Comparison of ENCODE assay signal across 2 cellular contexts in the genomic region with DNA sequence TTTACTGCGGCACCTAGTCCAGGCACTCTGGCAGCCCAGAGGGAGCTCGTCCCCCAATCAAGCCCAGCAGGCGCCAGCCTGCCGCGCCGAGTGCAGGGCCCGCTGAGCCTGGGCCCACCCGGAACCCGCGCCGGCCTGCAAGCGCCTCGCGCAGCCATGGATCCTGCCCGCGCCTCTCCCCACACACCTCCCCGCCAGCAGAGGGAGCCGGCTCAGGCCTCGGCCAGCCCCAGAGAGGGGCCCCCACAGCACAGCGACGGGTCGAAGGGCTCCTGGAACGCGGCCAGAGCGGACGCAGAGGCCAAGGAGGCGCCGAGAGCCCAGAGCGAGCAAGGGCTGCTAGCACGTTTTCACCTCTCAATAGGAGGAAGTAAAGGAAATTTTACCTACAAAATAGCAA.
TF ChIP-seq lines count a peak whose summit lies in the region.

No MANE protein-coding gene starts in this region.

TF ChIP-seq in GM23338, 12 proteins besides CTCF, POLR2A, EP300 and RAD21 (continued from another document):
- no peak for TF ChIP-seq ZNF331 (CRISPR knock-in tag; IDR thresholded peaks at IDR 0.05; ENCODE audit: low read depth)
TF ChIP-seq in GM23338: peak in this region for 0.

TF ChIP-seq in K562, 482 proteins besides CTCF, POLR2A, EP300 and RAD21 (continued from another document):
- TF ChIP-seq FOXO4 (CRISPR knock-in tag; IDR thresholded peaks at IDR 0.05) (no peak), TOE1 (IDR thresholded peaks at IDR 0.05; ENCODE audit: borderline replicate concordance) (no peak), TOE1 (CRISPR knock-in tag; IDR thresholded peaks at IDR 0.05; ENCODE audit: borderline replicate concordance, low read depth) (no peak), SREBF2 (CRISPR knock-in tag; IDR thresholded peaks at IDR 0.05) (no peak), SREBF1 (IDR thresholded peaks at IDR 0.05; ENCODE audit: borderline replicate concordance, low read depth, low read length) (no peak), NONO (IDR thresholded peaks at IDR 0.05; ENCODE audit: low read depth in 2 of 2, low read length in 1 of 2) (no peak), ZBTB33 (CRISPR knock-in tag; IDR thresholded peaks at IDR 0.05) (peak; percentile 62; the same call in 1 of the 2 replicates), SUPT5H (IDR thresholded peaks at IDR 0.05) (no peak), ZC3H4 (CRISPR knock-in tag; IDR thresholded peaks at IDR 0.05; ENCODE audit: borderline replicate concordance) (no peak)
- TF ChIP-seq, protein P1, sequence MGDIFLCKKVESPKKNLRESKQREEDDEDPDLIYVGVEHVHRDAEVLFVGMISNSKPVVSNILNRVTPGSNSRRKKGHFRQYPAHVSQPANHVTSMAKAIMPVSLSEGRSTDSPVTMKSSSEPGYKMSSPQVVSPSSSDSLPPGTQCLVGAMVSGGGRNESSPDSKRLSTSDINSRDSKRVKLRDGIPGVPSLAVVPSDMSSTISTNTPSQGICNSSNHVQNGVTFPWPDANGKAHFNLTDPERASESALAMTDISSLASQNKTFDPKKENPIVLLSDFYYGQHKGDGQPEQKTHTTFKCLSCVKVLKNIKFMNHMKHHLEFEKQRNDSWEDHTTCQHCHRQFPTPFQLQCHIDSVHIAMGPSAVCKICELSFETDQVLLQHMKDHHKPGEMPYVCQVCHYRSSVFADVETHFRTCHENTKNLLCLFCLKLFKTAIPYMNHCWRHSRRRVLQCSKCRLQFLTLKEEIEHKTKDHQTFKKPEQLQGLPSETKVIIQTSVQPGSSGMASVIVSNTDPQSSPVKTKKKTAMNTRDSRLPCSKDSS (IDR thresholded peaks at IDR 0.05; ENCODE audit: low read depth, partially characterized antibody) = no peak
- TF ChIP-seq, protein P2, sequence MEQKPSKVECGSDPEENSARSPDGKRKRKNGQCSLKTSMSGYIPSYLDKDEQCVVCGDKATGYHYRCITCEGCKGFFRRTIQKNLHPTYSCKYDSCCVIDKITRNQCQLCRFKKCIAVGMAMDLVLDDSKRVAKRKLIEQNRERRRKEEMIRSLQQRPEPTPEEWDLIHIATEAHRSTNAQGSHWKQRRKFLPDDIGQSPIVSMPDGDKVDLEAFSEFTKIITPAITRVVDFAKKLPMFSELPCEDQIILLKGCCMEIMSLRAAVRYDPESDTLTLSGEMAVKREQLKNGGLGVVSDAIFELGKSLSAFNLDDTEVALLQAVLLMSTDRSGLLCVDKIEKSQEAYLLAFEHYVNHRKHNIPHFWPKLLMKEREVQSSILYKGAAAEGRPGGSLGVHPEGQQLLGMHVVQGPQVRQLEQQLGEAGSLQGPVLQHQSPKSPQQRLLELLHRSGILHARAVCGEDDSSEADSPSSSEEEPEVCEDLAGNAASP (IDR thresholded peaks at IDR 0.05) = no peak
TF ChIP-seq in K562: peak in this region for 5.
